Comparison of ENCODE assay signal across 2 cellular contexts in genomic region chr11:20668844-20669832, GRCh38.
TF ChIP-seq lines count a peak whose summit lies in the region.

NELL1 (plus strand) TSS chr11:20669586.

TF ChIP-seq in HepG2, 621 proteins besides CTCF, POLR2A, EP300 and RAD21:
- TF ChIP-seq ZKSCAN8 (CRISPR knock-in tag; IDR thresholded peaks at IDR 0.05; ENCODE audit: borderline replicate concordance) (no peak), EZH2 (conservative IDR thresholded peaks at IDR 0.05; ENCODE audit: low read depth, low read length) (peak; percentile 44; the same call in 1 of the 2 replicates), LCORL (IDR thresholded peaks at IDR 0.05) (no peak), LCORL (CRISPR knock-in tag; IDR thresholded peaks at IDR 0.05) (no peak), SP5 (CRISPR knock-in tag; IDR thresholded peaks at IDR 0.05; ENCODE audit: borderline replicate concordance, low read depth) (no peak), THRA (CRISPR knock-in tag; IDR thresholded peaks at IDR 0.05; ENCODE audit: borderline replicate concordance) (no peak), MYC (CRISPR knock-in tag; IDR thresholded peaks at IDR 0.05; ENCODE audit: borderline replicate concordance) (no peak)

TF ChIP-seq in GM12878, 131 proteins besides CTCF, POLR2A, EP300 and RAD21:
- peak; percentile 86 for TF ChIP-seq SUZ12 (IDR thresholded peaks at IDR 0.05; ENCODE audit: unreplicated experiment)
- no peak for TF ChIP-seq ZBED1 (IDR thresholded peaks at IDR 0.05; ENCODE audit: borderline replicate concordance)
